ENCODE assay signal across 9 cellular contexts in the genomic region with DNA sequence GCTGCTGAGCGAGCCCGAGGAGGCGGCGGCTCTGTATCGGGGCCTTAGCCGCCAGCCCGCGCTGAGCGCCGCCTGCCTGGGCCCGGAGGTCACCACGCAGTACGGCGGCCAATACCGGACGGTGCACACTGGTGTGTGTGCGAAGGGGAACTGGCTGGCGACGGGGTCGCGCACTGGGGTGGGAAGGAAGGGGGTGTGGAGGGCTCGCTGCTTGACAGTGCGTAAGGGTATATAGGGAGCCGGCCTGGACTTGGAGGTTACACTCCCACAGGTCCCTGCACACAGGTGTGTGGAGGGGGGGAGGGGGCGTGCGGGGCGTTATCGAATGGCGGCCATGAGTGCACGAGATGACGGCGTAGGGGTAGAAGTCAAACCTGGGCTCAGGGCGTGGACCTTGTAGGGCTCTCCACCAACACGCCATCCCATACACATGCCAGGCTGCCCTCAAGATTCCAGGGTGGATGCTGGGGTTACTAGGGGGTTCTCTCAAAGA. TPM values are rescaled to one million over a fixed set of nuclear protein-coding genes. Genes with fewer than 3 reads are reported as not detected.
A peak's percentile ranks its signal among the peaks of the same experiment; 100 is the strongest.
DNase-seq lines count a peak whose midpoint lies in the region; ATAC-seq, FAIRE-seq and TF ChIP-seq lines count a peak whose summit lies in the region.
"Had no signal": no experiment of that assay in that cellular context is flagged by ENCODE, and none has a peak within 500 bp of the region (broad histone marks: within the 10 kb centered on the region; RNA-seq: fewer than 3 reads in every experiment).

No MANE protein-coding gene starts in this region.

- CTCF ChIA-PET in HepG2 (lab: Yijun Ruan, JAX; ENCODE audit: low intra/inter-chr PET ratio, low total read pairs): no interaction called here

- WGBS in adrenal gland, 4 donors: 5 to 33% (median 10%) methylated on average over 10 to 34 of the region's 34 CpGs
- 0% methylated on average over 7 of the region's 34 CpGs for WGBS in HepG2 (ENCODE audit: low lambda C conversion rate)

- TF ChIP-seq CTCF in adrenal gland (IDR thresholded peaks at IDR 0.05): peak in 2 of 6 experiments; percentile 7 to 15
- TF ChIP-seq CTCF in HepG2 (CRISPR knock-in tag; IDR thresholded peaks at IDR 0.05): 0 out of 2 replicates have a peak, but pooled peaks have one; percentile 15

- peaks cover 22% of the 10 kb centered on the region for H3K79me2 ChIP-seq in HepG2 (ENCODE audit: insufficient read depth, low read length)

- peaks cover 42% of the 10 kb centered on the region for H3K36me3 ChIP-seq in HUES6 (ENCODE audit: control insufficient read depth, insufficient read depth, low read length)
- H3K36me3 ChIP-seq in adrenal gland (replicated peaks in 1 of 2): peaks cover 0 to 37% of the 10 kb centered on the region in 2 donors
- peaks cover 20 to 40% of the 10 kb centered on the region in 2 experiments for H3K36me3 ChIP-seq in HepG2 (replicated peaks in 1 of 2; ENCODE audit: control insufficient read depth in 1 of 2, insufficient read depth in 2 of 2, low read length in 2 of 2)
- H3K36me3 ChIP-seq in subcutaneous abdominal adipose tissue (ENCODE audit: control insufficient read depth in 5 of 5, insufficient read depth in 5 of 5, low read length in 5 of 5): peaks cover 0 to 41% (median 37%) of the 10 kb centered on the region in 5 donors

- H4K20me1 ChIP-seq in HepG2 (ENCODE audit: insufficient read depth, low read length): no peaks in the 10 kb centered on the region

- no peaks in the 10 kb centered on the region for H3K27me3 ChIP-seq in HUES6 (ENCODE audit: control insufficient read depth, insufficient read depth, low read length)
- H3K27me3 ChIP-seq in adrenal gland: no peaks in the 10 kb centered on the region
- H3K27me3 ChIP-seq in HepG2 (ENCODE audit: control insufficient read depth in 1 of 2, insufficient read depth in 2 of 2, low read length in 2 of 2): no peaks in the 10 kb centered on the region
- H3K27me3 ChIP-seq in subcutaneous abdominal adipose tissue (ENCODE audit: control insufficient read depth in 5 of 5, insufficient read depth in 4 of 5, low read length in 5 of 5): no peaks in the 10 kb centered on the region

- peak overlapping the region; percentile 85 for H3K9ac ChIP-seq in HUES6 (ENCODE audit: low read length)
- H3K9ac ChIP-seq in HepG2 (ENCODE audit: insufficient read depth, low read depth, low read length): peak overlapping the region; percentile 86
- peak overlapping the region in 4 of 5 donors; percentile 55 to 81 (median 63) for H3K9ac ChIP-seq in subcutaneous abdominal adipose tissue (ENCODE audit: low read length in 5 of 5)

- peak overlapping the region; percentile 94 for H3K27ac ChIP-seq in HUES6 (ENCODE audit: low read depth, low read length)
- H3K27ac ChIP-seq in adrenal gland: peak overlapping the region; percentile 86 to 98 (median 91)
- peak overlapping the region; percentile 85 for H3K27ac ChIP-seq in HepG2 (ENCODE audit: extremely low read length, insufficient read depth, low read length)
- H3K27ac ChIP-seq in subcutaneous abdominal adipose tissue (ENCODE audit: low read depth, low read length): peak overlapping the region; percentile 23

- no peak for FAIRE-seq in HepG2 (lab: Jason Lieb, UNC)
- FAIRE-seq: islet of Langerhans had no signal

- ATAC-seq in Right ventricle myocardium inferior (peak; percentile 33), HepG2 (peak; percentile 45)

- DNase-seq in Right ventricle myocardium inferior (ENCODE audit: missing footprints) (no peak), cardiac septum (ENCODE audit: low spot score) (no peak), adrenal gland (peak in 3 of 7 donors; percentile 53 to 68 (median 62)), HepG2 (ENCODE audit: low spot score) (no peak), dermis blood vessel endothelial cell (no peak), midbrain (lab: John Stamatoyannopoulos, UW) (no peak)

- intact Hi-C loops in Right ventricle myocardium inferior (cut with DNase I) (loop anchor here (5.0 kb wide), 1 partner anchor 207 kb away; no protein-coding TSS in a partner anchor), cardiac septum (cut with DNase I) (loop anchor here (5.0 kb wide), 1 partner anchor 197 kb away; no protein-coding TSS in a partner anchor), adrenal gland (cut with DNase I) (no loop called here), HepG2 (cut with micrococcal nuclease; ENCODE audit: unreplicated experiment) (loop anchor here (5.0 kb wide), 2 partner anchors 67 to 207 kb away; no protein-coding TSS in a partner anchor)

- no TSS peak for BruUV-seq in HepG2 (replicated peaks; lab: Mats Ljungman, UMichigan)

- H3K9me3 ChIP-seq in HUES6 (ENCODE audit: control insufficient read depth, insufficient read depth, low read depth, low read length) (no peaks in the 10 kb centered on the region), adrenal gland (replicated peaks in 1 of 3) (no peaks in the 10 kb centered on the region), HepG2 (ENCODE audit: low read length) (no peaks in the 10 kb centered on the region), subcutaneous abdominal adipose tissue (ENCODE audit: control insufficient read depth in 5 of 5, low read length in 5 of 5) (peaks cover 0 to 3% (median 0%) of the 10 kb centered on the region in 5 donors)

- H3K4me1 ChIP-seq in HUES6 (ENCODE audit: control insufficient read depth, insufficient read depth, low read length) (peaks cover 13% of the 10 kb centered on the region), adrenal gland (replicated peaks in 1 of 2) (peaks cover 10 to 17% of the 10 kb centered on the region in 2 donors), HepG2 (ENCODE audit: insufficient read depth, low read length) (peaks cover 57% of the 10 kb centered on the region), subcutaneous abdominal adipose tissue (ENCODE audit: control insufficient read depth in 5 of 5, insufficient read depth in 5 of 5, low read length in 5 of 5) (peaks cover 0 to 22% (median 18%) of the 10 kb centered on the region in 5 donors)

- peak overlapping the region; percentile 91 for H3K4me2 ChIP-seq in HepG2 (ENCODE audit: low read depth, low read length)

- TF ChIP-seq EP300 in HepG2 (IDR thresholded peaks at IDR 0.05; ENCODE audit: low read depth in 2 of 2, low read length in 2 of 2) (no peak), HepG2 (CRISPR knock-in tag; IDR thresholded peaks at IDR 0.05; ENCODE audit: borderline replicate concordance) (no peak)

- TF ChIP-seq POLR2A in adrenal gland (IDR thresholded peaks at IDR 0.05) (no peak), HepG2 (IDR thresholded peaks at IDR 0.05; ENCODE audit: insufficient read depth in 1 of 2, low read depth in 2 of 2, low read length in 2 of 2) (no peak)

- in situ Hi-C loops in HepG2 (cut with HindIII; ENCODE audit: extremely low pct_ligation_motif_present, low pct_unique_long_range_greater_than_20kb): loop anchor here (5.0 to 10.0 kb wide), 2 partner anchors 110 to 137 kb away; no protein-coding TSS in a partner anchor

- TF ChIP-seq RAD21 in HepG2 (CRISPR knock-in tag; IDR thresholded peaks at IDR 0.05): peak; percentile 47; the same call in 1 of the 2 replicates

- POLR2A ChIA-PET in HepG2 (lab: Yijun Ruan, JAX): no interaction called here

- H2AFZ ChIP-seq in HepG2 (ENCODE audit: low read length): no peak overlapping the region

- peak overlapping the region; percentile 97 for H3K4me3 ChIP-seq in HUES6 (ENCODE audit: low read depth, low read length)
- peak overlapping the region; percentile 37 to 87 (median 68) for H3K4me3 ChIP-seq in adrenal gland
- peak overlapping the region; percentile 80 to 99 (median 80) for H3K4me3 ChIP-seq in HepG2 (replicated peaks in 1 of 3; ENCODE audit: insufficient read depth in 1 of 3, low read depth in 2 of 3, low read length in 3 of 3)
- peak overlapping the region; percentile 66 to 85 (median 82) for H3K4me3 ChIP-seq in subcutaneous abdominal adipose tissue (ENCODE audit: low read depth in 1 of 5, low read length in 5 of 5)

RNA-seq across cellular contexts. Expression of a gene that starts 0.4 kb away (rescaled TPM):
- total RNA-seq in Right ventricle myocardium inferior: 99.5 TPM
- 81.4 TPM for total RNA-seq in cardiac septum
- 100 to 1,000 TPM in 6 of 8 donors, 10 to 100 TPM in 2; 86.6 to 158 (median 126) TPM for total RNA-seq in adrenal gland
- 100 to 1,000 TPM in 1 of 3 donors, 10 to 100 TPM in 2; 36.5 to 124 (median 45.9) TPM for polyA plus RNA-seq in adrenal gland
- total RNA-seq in HepG2 (2016; rRNA removed; fragmentation: Illumina TruSeq; extraction: Trizol): 116 and 130 TPM in 2 replicates
- total RNA-seq in HepG2 (2016; cell fraction: cytosol; rRNA removed; fragmentation: Illumina TruSeq; extraction: Trizol; ENCODE audit: low read depth): 32.8 and 39.1 TPM in 2 replicates
- 118 and 134 TPM in 2 replicates for total RNA-seq in HepG2 (2016; cell fraction: insoluble cytoplasmic fraction; rRNA removed; fragmentation: Illumina TruSeq; extraction: Trizol)
- total RNA-seq in HepG2 (2016; cell fraction: membrane; rRNA removed; fragmentation: Illumina TruSeq; extraction: Trizol): 57.5 and 60.4 TPM in 2 replicates
- 99.4 and 109 TPM in 2 replicates for total RNA-seq in HepG2 (2016; cell fraction: nucleus; rRNA removed; fragmentation: Illumina TruSeq; extraction: Trizol)
- 116 and 123 TPM in 2 replicates for polyA plus RNA-seq in HepG2 (2011; rRNA removed)
- polyA plus RNA-seq in HepG2 (2011; cell fraction: cytosol; rRNA removed): 95.0 and 116 TPM in 2 replicates
- 227 and 231 TPM in 2 replicates for polyA plus RNA-seq in HepG2 (2011; cell fraction: nucleus; rRNA removed)
- 110 and 113 TPM in 2 replicates for polyA plus RNA-seq in HepG2 (2012)
- 22.6 and 23.9 TPM in 2 replicates for polyA plus RNA-seq in HepG2 (2016; cell fraction: cytosol; fragmentation: Illumina TruSeq; extraction: Trizol; ENCODE audit: low read depth)
- polyA plus RNA-seq in HepG2 (2016; cell fraction: insoluble cytoplasmic fraction; fragmentation: Illumina TruSeq; extraction: Trizol; ENCODE audit: low read depth): 87.5 and 96.0 TPM in 2 replicates
- polyA plus RNA-seq in HepG2 (2016; cell fraction: membrane; fragmentation: Illumina TruSeq; extraction: Trizol; ENCODE audit: low read depth): 27.9 and 31.1 TPM in 2 replicates
- polyA plus RNA-seq in HepG2 (2016; cell fraction: nucleus; fragmentation: Illumina TruSeq; extraction: Trizol; ENCODE audit: insufficient read depth, low read depth): 137 and 152 TPM in 2 replicates
- polyA minus RNA-seq in HepG2 (2011; rRNA and poly(A)+ RNA removed; ENCODE audit: low replicate concordance): 481 and 533 TPM in 2 replicates
- polyA minus RNA-seq in HepG2 (2011; cell fraction: cytosol; rRNA and poly(A)+ RNA removed): 94.8 and 99.0 TPM in 2 replicates
- 120 and 143 TPM in 2 replicates for polyA minus RNA-seq in HepG2 (2011; cell fraction: nucleus; rRNA and poly(A)+ RNA removed)
- 128 and 178 TPM in 2 replicates for total RNA-seq in dermis blood vessel endothelial cell

RNA-seq across cellular contexts. Expression of a gene that starts 14.7 kb away (rescaled TPM):
- total RNA-seq in Right ventricle myocardium inferior (4.6 TPM), cardiac septum (6.4 TPM), adrenal gland (10 to 100 TPM; 13.4 to 92.0 (median 36.4) TPM), HepG2 (2016; rRNA removed; fragmentation: Illumina TruSeq; extraction: Trizol) (26.7 and 189 TPM in 2 replicates), dermis blood vessel endothelial cell (2.3 and 3.7 TPM in 2 replicates)
- polyA plus RNA-seq in adrenal gland (100 to 1,000 TPM in 2 of 3 donors, 1 to 10 TPM in 1; 7.5 to 241 (median 240) TPM), HepG2 (2011; rRNA removed) (452 and 686 TPM in 2 replicates)
- 15.3 and 18.3 TPM in 2 replicates for total RNA-seq in HepG2 (2016; cell fraction: cytosol; rRNA removed; fragmentation: Illumina TruSeq; extraction: Trizol; ENCODE audit: low read depth)
- 25.3 and 197 TPM in 2 replicates for total RNA-seq in HepG2 (2016; cell fraction: insoluble cytoplasmic fraction; rRNA removed; fragmentation: Illumina TruSeq; extraction: Trizol)
- total RNA-seq in HepG2 (2016; cell fraction: membrane; rRNA removed; fragmentation: Illumina TruSeq; extraction: Trizol): 14.6 and 16.5 TPM in 2 replicates
- total RNA-seq in HepG2 (2016; cell fraction: nucleus; rRNA removed; fragmentation: Illumina TruSeq; extraction: Trizol): 267 and 300 TPM in 2 replicates
- polyA plus RNA-seq in HepG2 (2011; cell fraction: cytosol; rRNA removed): 174 and 178 TPM in 2 replicates
- 7,383 and 7,818 TPM in 2 replicates for polyA plus RNA-seq in HepG2 (2011; cell fraction: nucleus; rRNA removed)
- polyA plus RNA-seq in HepG2 (2012): 313 and 330 TPM in 2 replicates
- polyA plus RNA-seq in HepG2 (2016; cell fraction: cytosol; fragmentation: Illumina TruSeq; extraction: Trizol; ENCODE audit: low read depth): 6.2 and 6.6 TPM in 2 replicates
- polyA plus RNA-seq in HepG2 (2016; cell fraction: insoluble cytoplasmic fraction; fragmentation: Illumina TruSeq; extraction: Trizol; ENCODE audit: low read depth): 20.9 and 21.3 TPM in 2 replicates
- 9.6 and 10.0 TPM in 2 replicates for polyA plus RNA-seq in HepG2 (2016; cell fraction: membrane; fragmentation: Illumina TruSeq; extraction: Trizol; ENCODE audit: low read depth)
- 695 and 762 TPM in 2 replicates for polyA plus RNA-seq in HepG2 (2016; cell fraction: nucleus; fragmentation: Illumina TruSeq; extraction: Trizol; ENCODE audit: insufficient read depth, low read depth)
- polyA minus RNA-seq in HepG2 (2011; rRNA and poly(A)+ RNA removed; ENCODE audit: low replicate concordance): 3.2 and 148 TPM in 2 replicates
- 42.2 and 50.5 TPM in 2 replicates for polyA minus RNA-seq in HepG2 (2011; cell fraction: cytosol; rRNA and poly(A)+ RNA removed)
- 323 and 384 TPM in 2 replicates for polyA minus RNA-seq in HepG2 (2011; cell fraction: nucleus; rRNA and poly(A)+ RNA removed)

RNA-seq across cellular contexts. Expression of a gene that starts 14.8 kb away (rescaled TPM):
- total RNA-seq in Right ventricle myocardium inferior: 46.1 TPM
- total RNA-seq in cardiac septum: 59.4 TPM
- 10 to 100 TPM; 19.5 to 62.3 (median 38.3) TPM for total RNA-seq in adrenal gland
- polyA plus RNA-seq in adrenal gland: 10 to 100 TPM; 35.1 to 59.6 (median 48.8) TPM
- total RNA-seq in HepG2 (2016; rRNA removed; fragmentation: Illumina TruSeq; extraction: Trizol): 16.1 and 29.9 TPM in 2 replicates
- total RNA-seq in HepG2 (2016; cell fraction: cytosol; rRNA removed; fragmentation: Illumina TruSeq; extraction: Trizol; ENCODE audit: low read depth): 7.6 and 8.9 TPM in 2 replicates
- 12.8 and 27.1 TPM in 2 replicates for total RNA-seq in HepG2 (2016; cell fraction: insoluble cytoplasmic fraction; rRNA removed; fragmentation: Illumina TruSeq; extraction: Trizol)
- total RNA-seq in HepG2 (2016; cell fraction: membrane; rRNA removed; fragmentation: Illumina TruSeq; extraction: Trizol): 10.8 and 12.7 TPM in 2 replicates
- 28.7 and 34.7 TPM in 2 replicates for total RNA-seq in HepG2 (2016; cell fraction: nucleus; rRNA removed; fragmentation: Illumina TruSeq; extraction: Trizol)
- 82.2 and 91.9 TPM in 2 replicates for polyA plus RNA-seq in HepG2 (2011; rRNA removed)
- polyA plus RNA-seq in HepG2 (2011; cell fraction: cytosol; rRNA removed): 37.9 and 55.2 TPM in 2 replicates
- 455 and 594 TPM in 2 replicates for polyA plus RNA-seq in HepG2 (2011; cell fraction: nucleus; rRNA removed)
- 27.9 and 34.2 TPM in 2 replicates for polyA plus RNA-seq in HepG2 (2012)
- 8.1 and 10.5 TPM in 2 replicates for polyA plus RNA-seq in HepG2 (2016; cell fraction: cytosol; fragmentation: Illumina TruSeq; extraction: Trizol; ENCODE audit: low read depth)
- 17.1 and 25.1 TPM in 2 replicates for polyA plus RNA-seq in HepG2 (2016; cell fraction: insoluble cytoplasmic fraction; fragmentation: Illumina TruSeq; extraction: Trizol; ENCODE audit: low read depth)
- 14.9 and 15.8 TPM in 2 replicates for polyA plus RNA-seq in HepG2 (2016; cell fraction: membrane; fragmentation: Illumina TruSeq; extraction: Trizol; ENCODE audit: low read depth)
- 108 and 116 TPM in 2 replicates for polyA plus RNA-seq in HepG2 (2016; cell fraction: nucleus; fragmentation: Illumina TruSeq; extraction: Trizol; ENCODE audit: insufficient read depth, low read depth)
- polyA minus RNA-seq in HepG2 (2011; rRNA and poly(A)+ RNA removed; ENCODE audit: low replicate concordance): 88.9 and 105 TPM in 2 replicates
- 26.2 and 30.5 TPM in 2 replicates for polyA minus RNA-seq in HepG2 (2011; cell fraction: cytosol; rRNA and poly(A)+ RNA removed)
- 55.9 and 56.4 TPM in 2 replicates for polyA minus RNA-seq in HepG2 (2011; cell fraction: nucleus; rRNA and poly(A)+ RNA removed)
- 30.5 and 35.6 TPM in 2 replicates for total RNA-seq in dermis blood vessel endothelial cell

RNA-seq across cellular contexts. Expression of a gene that starts 44.9 kb away (rescaled TPM):
- total RNA-seq in Right ventricle myocardium inferior (not detected), cardiac septum (0.35 TPM), adrenal gland (1 to 10 TPM in 3 of 8 donors, under 1 TPM in 2, not detected in 3; 0.34 to 1.3 (median 1.2) TPM), HepG2 (2016; rRNA removed; fragmentation: Illumina TruSeq; extraction: Trizol) (0.35 TPM in 1 of 2 replicates, not detected in the other), dermis blood vessel endothelial cell (1.0 TPM in 1 of 2 replicates, not detected in the other)
- polyA plus RNA-seq in adrenal gland (1 to 10 TPM in 2 of 3 donors, not detected in 1; 2.2 to 3.0 TPM), HepG2 (2011; rRNA removed) (0.21 TPM in 1 of 2 replicates, not detected in the other)
- 0.18 and 0.51 TPM in 2 replicates for total RNA-seq in HepG2 (2016; cell fraction: cytosol; rRNA removed; fragmentation: Illumina TruSeq; extraction: Trizol; ENCODE audit: low read depth)
- 0.13 and 0.45 TPM in 2 replicates for total RNA-seq in HepG2 (2016; cell fraction: insoluble cytoplasmic fraction; rRNA removed; fragmentation: Illumina TruSeq; extraction: Trizol)
- 0.19 TPM in 1 of 2 replicates, not detected in the other for total RNA-seq in HepG2 (2016; cell fraction: membrane; rRNA removed; fragmentation: Illumina TruSeq; extraction: Trizol)
- total RNA-seq in HepG2 (2016; cell fraction: nucleus; rRNA removed; fragmentation: Illumina TruSeq; extraction: Trizol): not detected in 2 replicates
- polyA plus RNA-seq in HepG2 (2011; cell fraction: cytosol; rRNA removed): 0.03 and 0.07 TPM in 2 replicates
- polyA plus RNA-seq in HepG2 (2011; cell fraction: nucleus; rRNA removed): 3.1 and 7.8 TPM in 2 replicates
- polyA plus RNA-seq in HepG2 (2012): 0.36 TPM in 1 of 2 replicates, not detected in the other
- 0.40 and 0.44 TPM in 2 replicates for polyA plus RNA-seq in HepG2 (2016; cell fraction: cytosol; fragmentation: Illumina TruSeq; extraction: Trizol; ENCODE audit: low read depth)
- 0.73 and 0.79 TPM in 2 replicates for polyA plus RNA-seq in HepG2 (2016; cell fraction: insoluble cytoplasmic fraction; fragmentation: Illumina TruSeq; extraction: Trizol; ENCODE audit: low read depth)
- 0.40 and 0.43 TPM in 2 replicates for polyA plus RNA-seq in HepG2 (2016; cell fraction: membrane; fragmentation: Illumina TruSeq; extraction: Trizol; ENCODE audit: low read depth)
- polyA plus RNA-seq in HepG2 (2016; cell fraction: nucleus; fragmentation: Illumina TruSeq; extraction: Trizol; ENCODE audit: insufficient read depth, low read depth): 0.53 and 1.7 TPM in 2 replicates
- polyA minus RNA-seq in HepG2 (2011; rRNA and poly(A)+ RNA removed; ENCODE audit: low replicate concordance): 1.8 and 3.5 TPM in 2 replicates
- 0.26 and 0.30 TPM in 2 replicates for polyA minus RNA-seq in HepG2 (2011; cell fraction: cytosol; rRNA and poly(A)+ RNA removed)
- polyA minus RNA-seq in HepG2 (2011; cell fraction: nucleus; rRNA and poly(A)+ RNA removed): 0.75 and 2.1 TPM in 2 replicates

RNA-seq across cellular contexts. Expression of a gene that starts 49.2 kb away (rescaled TPM):
- total RNA-seq in Right ventricle myocardium inferior (18.1 TPM), cardiac septum (19.5 TPM), adrenal gland (100 to 1,000 TPM in 1 of 8 donors, 10 to 100 TPM in 7; 22.3 to 141 (median 33.1) TPM), HepG2 (2016; rRNA removed; fragmentation: Illumina TruSeq; extraction: Trizol) (21.7 and 23.1 TPM in 2 replicates), dermis blood vessel endothelial cell (39.0 and 50.9 TPM in 2 replicates)
- polyA plus RNA-seq in adrenal gland (10 to 100 TPM; 11.2 to 38.5 (median 20.2) TPM), HepG2 (2011; rRNA removed) (6.5 and 9.1 TPM in 2 replicates)
- 3.9 and 5.4 TPM in 2 replicates for total RNA-seq in HepG2 (2016; cell fraction: cytosol; rRNA removed; fragmentation: Illumina TruSeq; extraction: Trizol; ENCODE audit: low read depth)
- total RNA-seq in HepG2 (2016; cell fraction: insoluble cytoplasmic fraction; rRNA removed; fragmentation: Illumina TruSeq; extraction: Trizol): 21.2 and 23.8 TPM in 2 replicates
- 7.3 and 8.9 TPM in 2 replicates for total RNA-seq in HepG2 (2016; cell fraction: membrane; rRNA removed; fragmentation: Illumina TruSeq; extraction: Trizol)
- 14.9 and 16.7 TPM in 2 replicates for total RNA-seq in HepG2 (2016; cell fraction: nucleus; rRNA removed; fragmentation: Illumina TruSeq; extraction: Trizol)
- 6.3 and 8.4 TPM in 2 replicates for polyA plus RNA-seq in HepG2 (2011; cell fraction: cytosol; rRNA removed)
- 15.5 and 21.5 TPM in 2 replicates for polyA plus RNA-seq in HepG2 (2011; cell fraction: nucleus; rRNA removed)
- polyA plus RNA-seq in HepG2 (2012): 4.8 and 5.8 TPM in 2 replicates
- polyA plus RNA-seq in HepG2 (2016; cell fraction: cytosol; fragmentation: Illumina TruSeq; extraction: Trizol; ENCODE audit: low read depth): 3.3 and 3.7 TPM in 2 replicates
- polyA plus RNA-seq in HepG2 (2016; cell fraction: insoluble cytoplasmic fraction; fragmentation: Illumina TruSeq; extraction: Trizol; ENCODE audit: low read depth): 17.8 and 18.8 TPM in 2 replicates
- 4.7 and 5.8 TPM in 2 replicates for polyA plus RNA-seq in HepG2 (2016; cell fraction: membrane; fragmentation: Illumina TruSeq; extraction: Trizol; ENCODE audit: low read depth)
- polyA plus RNA-seq in HepG2 (2016; cell fraction: nucleus; fragmentation: Illumina TruSeq; extraction: Trizol; ENCODE audit: insufficient read depth, low read depth): 23.9 and 25.9 TPM in 2 replicates
- 21.4 and 30.7 TPM in 2 replicates for polyA minus RNA-seq in HepG2 (2011; rRNA and poly(A)+ RNA removed; ENCODE audit: low replicate concordance)
- polyA minus RNA-seq in HepG2 (2011; cell fraction: cytosol; rRNA and poly(A)+ RNA removed): 4.2 and 5.6 TPM in 2 replicates
- 12.6 and 20.3 TPM in 2 replicates for polyA minus RNA-seq in HepG2 (2011; cell fraction: nucleus; rRNA and poly(A)+ RNA removed)

Comparison
In these comparisons a context has a peak if more than half of its experiments do, and no peak if none do; other contexts are left out.
1. H3K27ac ChIP-seq: peak in every context shown above with its lines; median percentile 94 in HUES6; 91 in adrenal gland; 85 in HepG2; 23 in subcutaneous abdominal adipose tissue.
2. intact Hi-C loops: an anchor here in Right ventricle myocardium inferior (5.0 kb wide), cardiac septum (5.0 kb wide) and HepG2 (5.0 kb wide); none called in adrenal gland.